20 cellular contexts compared by ENCODE assay signal in genomic region chr10:121788115-121788514, GRCh38.
DNase-seq lines count a peak whose midpoint lies in the region; ATAC-seq and TF ChIP-seq lines count a peak whose summit lies in the region.
"Had no signal": no experiment of that assay in that cellular context is flagged by ENCODE, and none has a peak within 500 bp of the region (broad histone marks: within the 10 kb centered on the region; RNA-seq: fewer than 3 reads in every experiment).

No MANE protein-coding gene starts in this region.

- H4K20me1 ChIP-seq in PC-3 (ENCODE audit: low read length), result no peaks in the 10 kb centered on the region

- no peaks in the 10 kb centered on the region for H3K27me3 ChIP-seq in PC-3 (ENCODE audit: low read length)
- no peaks in the 10 kb centered on the region for H3K27me3 ChIP-seq in tibial artery

- DNase-seq in Caki2 (ENCODE audit: low read depth) (peak; percentile 77), PC-3 (peak; percentile 89), epithelial cell of prostate (ENCODE audit: low read depth, low spot score) (peak; percentile 27), left lobe of liver (ENCODE audit: low spot score) (no peak), NCI-H2196 (lab: John Stamatoyannopoulos, UW; ENCODE audit: unreplicated experiment) (no peak), tibial artery (no peak), RKO (ENCODE audit: low spot score) (no peak)
- DNase-seq: Caco-2; CD4-positive, alpha-beta T cell; EL; KG1; MV-4-11; NCI-H1694 treated with DMSO at 0.1 percent for 48 hours; NCI-H2107; NCI-H446; NCI-H69; NK-92 treated with Interleukin-12 subunit alpha and Interleukin-12 subunit beta, amount 100 ng/mL, for 24 hours; SIG-M5 had no signal

- H3K4me1 ChIP-seq in PC-3 (ENCODE audit: insufficient read depth, low read length) (peaks cover 23% of the 10 kb centered on the region), tibial artery (no peaks in the 10 kb centered on the region)
- H3K4me1 ChIP-seq: A549, Caco-2 had no signal

- in situ Hi-C loops in Caki2 (cut with HindIII; ENCODE audit: low pct_unique_long_range_greater_than_20kb, low sequenced_read_pairs), result no loop called here

- TF ChIP-seq CTCF in PC-3 (conservative IDR thresholded peaks at IDR 0.05; ENCODE audit: low read depth, low read length), result no peak
- TF ChIP-seq CTCF in tibial artery (IDR thresholded peaks at IDR 0.05), result no peak

- no peak overlapping the region for H2AFZ ChIP-seq in PC-3 (ENCODE audit: low read length)

- peaks cover 5% of the 10 kb centered on the region for H3F3A ChIP-seq in PC-3 (ENCODE audit: low read length, unreplicated experiment)

- POLR2A ChIA-PET in PC-3 (lab: Charles Lee; ENCODE audit: unreplicated experiment), result no interaction called here

- no TSS peak for BruUV-seq in PC-3 (replicated peaks; lab: Mats Ljungman, UMichigan)

- H3K9me3 ChIP-seq in PC-3 (ENCODE audit: low read length) (no peaks in the 10 kb centered on the region), tibial artery (no peaks in the 10 kb centered on the region)
- H3K9me3 ChIP-seq: A549, Caco-2 had no signal

- no peak overlapping the region; the same call in 1 of the 2 replicates for H3K4me2 ChIP-seq in PC-3 (ENCODE audit: low read length)
- H3K4me2 ChIP-seq: A549 had no signal

- H3K9ac ChIP-seq in PC-3 (ENCODE audit: low read length), result no peak overlapping the region

- intact Hi-C loops in PC-3 (cut with micrococcal nuclease) (no loop called here), tibial artery (cut with DNase I; ENCODE audit: low total_unique reads) (no loop called here)

- ATAC-seq in PC-3 (peak; percentile 76), left lobe of liver (peak; percentile 53)
- ATAC-seq: A549, SK-N-SH treated with all-trans-retinoic acid at 6 μM for 48 hours had no signal

- no peak overlapping the region for H3K4me3 ChIP-seq in PC-3 (ENCODE audit: low read length)
- H3K4me3 ChIP-seq in tibial artery, result no peak overlapping the region
- H3K4me3 ChIP-seq: A549 had no signal

- H3K9me2 ChIP-seq in PC-3 (replicated peaks; ENCODE audit: low read length), result no peaks in the 10 kb centered on the region

- CTCF ChIA-PET in PC-3 (lab: Charles Lee), result interaction anchor here (0.6 kb wide), 1 partner anchor 126 kb away, joined by 4 read pairs; no protein-coding TSS in a partner anchor

- no peaks in the 10 kb centered on the region for H3K36me3 ChIP-seq in PC-3 (ENCODE audit: low read depth, low read length)
- peaks cover 5 to 19% (median 5%) of the 10 kb centered on the region in 3 donors for H3K36me3 ChIP-seq in tibial artery

- no peaks in the 10 kb centered on the region for H3K79me2 ChIP-seq in PC-3 (ENCODE audit: low read length)

- peak overlapping the region; percentile 40 for H3K27ac ChIP-seq in PC-3 (ENCODE audit: low read length)
- H3K27ac ChIP-seq in epithelial cell of prostate, result no peak overlapping the region
- no peak overlapping the region for H3K27ac ChIP-seq in tibial artery
- H3K27ac ChIP-seq: A549 had no signal

Comparison
In these comparisons a context has a peak if more than half of its experiments do, and no peak if none do; other contexts are left out.
1. DNase-seq: peak in Caki2 (single experiment), PC-3 (single experiment) and epithelial cell of prostate (single experiment); none in left lobe of liver (single experiment), NCI-H2196 (single experiment), tibial artery (0 of 2) and RKO (single experiment).